In genomic region chr22:36238348-36239149, GRCh38 we compare ENCODE assay signal across 8 cellular contexts. TPM values are rescaled to one million over a fixed set of nuclear protein-coding genes. Genes with fewer than 3 reads are reported as not detected.
DNase-seq lines count a peak whose midpoint lies in the region; ATAC-seq and TF ChIP-seq lines count a peak whose summit lies in the region.

No MANE protein-coding gene starts in this region.

- no peaks in the 10 kb centered on the region for H3K36me3 ChIP-seq in prostate gland

- CTCF ChIA-PET in WTC11 (lab: Charles Lee), result interaction anchor here (0.6 to 3.2 kb wide), 30 partner anchors 7 to 272 kb away, joined by 3 to 28 read pairs (median 5); partner anchors contain the start of genes APOL4 and MYH9

- POLR2A ChIA-PET in WTC11 (lab: Charles Lee), result interaction anchor here (1.5 to 2.5 kb wide), 2 partner anchors 16 to 21 kb away, joined by 5 to 9 read pairs; no protein-coding TSS in a partner anchor

- H3K36me3 Mint-ChIP-seq in H9 (ENCODE audit: insufficient read depth in 1 of 3, low read depth in 3 of 3) (peaks cover 7 to 23% (median 17%) of the 10 kb centered on the region in 3 experiments), WTC11 (peaks cover 6% of the 10 kb centered on the region)

- no peak overlapping the region for H3K23ac ChIP-seq in H9 (ENCODE audit: insufficient read length, low read depth, low read length)

- H3K23me2 ChIP-seq in H9 (ENCODE audit: insufficient read length, low read depth, low read length, poor library complexity, severe bottlenecking), result peaks cover 9% of the 10 kb centered on the region

- H4K20me1 ChIP-seq in H9 (ENCODE audit: control insufficient read depth, insufficient read depth, insufficient read length), result no peaks in the 10 kb centered on the region

- TF ChIP-seq POLR2A in prostate gland (IDR thresholded peaks at IDR 0.05), result no peak

- H2BK5ac ChIP-seq in H9 (ENCODE audit: insufficient read length, low read length), result no peak overlapping the region

- H2AK5ac ChIP-seq in H9 (ENCODE audit: insufficient read length, low read length), result no peak overlapping the region

- no peak overlapping the region for H2BK120ac ChIP-seq in H9 (ENCODE audit: low read depth, low read length, poor library complexity, severe bottlenecking)

- H3K27me3 Mint-ChIP-seq in H9 (ENCODE audit: low read depth) (no peaks in the 10 kb centered on the region; the same call in 1 of the 2 replicates), WTC11 (ENCODE audit: low read depth) (peaks cover 4% of the 10 kb centered on the region; the same call in 1 of the 2 replicates)

- no peaks in the 10 kb centered on the region for H3K79me1 ChIP-seq in H9 (ENCODE audit: insufficient read depth, low read depth, low read length, poor library complexity, severe bottlenecking)

- peaks cover 30 to 31% of the 10 kb centered on the region in 2 experiments for H3K4me1 Mint-ChIP-seq in H9
- H3K4me1 Mint-ChIP-seq in WTC11, result peaks cover 21% of the 10 kb centered on the region

- H3K4me3 ChIP-seq in AG10803 (ENCODE audit: low read length) (peak overlapping the region; percentile 74), foreskin fibroblast (ENCODE audit: low read depth in 1 of 2, low read length in 2 of 2) (peak overlapping the region; percentile 76 to 79), prostate gland (peak overlapping the region; percentile 44 to 60)

- H3K9me3 Mint-ChIP-seq in H9 (peaks cover 0 to 5% of the 10 kb centered on the region in 2 experiments; a peak in 2 of 5 replicates), WTC11 (peaks cover 19% of the 10 kb centered on the region)

- H3K79me2 ChIP-seq in H9 (ENCODE audit: insufficient read depth, low read length), result no peaks in the 10 kb centered on the region; the same call in 1 of the 2 replicates

- no peak overlapping the region for H2BK20ac ChIP-seq in H9 (ENCODE audit: low read depth, low read length, poor library complexity, severe bottlenecking)

- no peak overlapping the region for H3T11ph ChIP-seq in H9 (ENCODE audit: low read length)

- H4K91ac ChIP-seq in H9 (ENCODE audit: insufficient read length, low read depth, low read length), result peak overlapping the region; percentile 14

- WGBS in H9 (ENCODE audit: extremely low coverage, insufficient read length, low lambda C conversion rate), result no CpG with 5 or more reads among the region's 5 CpGs
- 2% methylated on average over 5 of the region's 5 CpGs for WGBS in prostate gland

- H2BK15ac ChIP-seq in H9 (ENCODE audit: low read depth, low read length), result no peak overlapping the region

- ATAC-seq in WTC11, result no peak

- peak overlapping the region; percentile 84 for H3K14ac ChIP-seq in H9 (ENCODE audit: insufficient read depth, low read length)

- no peak overlapping the region for H4K8ac ChIP-seq in H9 (replicated peaks; ENCODE audit: insufficient read length, low read depth, low read length)

- no peak overlapping the region for H3K27ac ChIP-seq in H9 (ENCODE audit: insufficient read length, low read depth, low read length)
- peak overlapping the region; percentile 89 to 95 for H3K27ac ChIP-seq in prostate gland

- no peaks in the 10 kb centered on the region for H3K27me3 ChIP-seq in H9 (ENCODE audit: insufficient read depth, low read length)
- H3K27me3 ChIP-seq in prostate gland (replicated peaks; ENCODE audit: insufficient read depth), result no peaks in the 10 kb centered on the region

- peak overlapping the region; percentile 80 to 88 for H3K4me3 Mint-ChIP-seq in H9
- peak overlapping the region; percentile 87 for H3K4me3 Mint-ChIP-seq in WTC11

- H3K9ac ChIP-seq in H9 (ENCODE audit: extremely low read depth, insufficient read length, low read length), result peak overlapping the region; percentile 88

- intact Hi-C loops in prostate gland (cut with DNase I), result loop anchor here (5.0 to 10.0 kb wide), 2 partner anchors 44 to 84 kb away; no protein-coding TSS in a partner anchor

- no peak overlapping the region for H2BK12ac ChIP-seq in H9 (ENCODE audit: insufficient read length, low read depth, low read length)

- no peak overlapping the region for H4K5ac ChIP-seq in H9 (ENCODE audit: insufficient read length, low read depth, low read length)

- H3K9me3 ChIP-seq in H9 (ENCODE audit: control insufficient read depth, low read depth, low read length) (no peaks in the 10 kb centered on the region), prostate gland (no peaks in the 10 kb centered on the region)

- H3K4me1 ChIP-seq in H9 (ENCODE audit: insufficient read depth, low read length), result no peaks in the 10 kb centered on the region
- peaks cover 17% of the 10 kb centered on the region for H3K4me1 ChIP-seq in prostate gland (replicated peaks)

- H3K27ac Mint-ChIP-seq in H9, result peak overlapping the region; percentile 77 to 98 (median 94); a peak in 4 of 7 replicates
- no peak overlapping the region for H3K27ac Mint-ChIP-seq in WTC11

- H3K4me2 ChIP-seq in H9 (ENCODE audit: insufficient read depth, insufficient read length, low read length), result peak overlapping the region; percentile 97

- TF ChIP-seq CTCF in AG10803 (conservative IDR thresholded peaks at IDR 0.05; ENCODE audit: low read length) (no peak), H9 (conservative IDR thresholded peaks at IDR 0.05) (no peak), WTC11 (IDR thresholded peaks at IDR 0.05) (no peak), foreskin fibroblast (IDR thresholded peaks at IDR 0.05; ENCODE audit: low read depth, low read length) (no peak), prostate gland (IDR thresholded peaks at IDR 0.05) (no peak)

- H3K56ac ChIP-seq in H9 (ENCODE audit: insufficient read length, low read depth, low read length), result no peak overlapping the region

- H3K18ac ChIP-seq in H9 (ENCODE audit: insufficient read length, low read depth, low read length), result no peak overlapping the region

- H3K4ac ChIP-seq in H9 (ENCODE audit: low read depth, low read length), result no peak overlapping the region

- no peak overlapping the region for H2AFZ ChIP-seq in H9 (ENCODE audit: low read length)

- DNase-seq in AG10803 (ENCODE audit: low read depth), result no peak
- DNase-seq in H9, result peak; percentile 18
- no peak for DNase-seq in WTC11 (ENCODE audit: low spot score)
- DNase-seq in foreskin fibroblast, result peak in 1 of 2 donors; percentile 47
- peak; percentile 27 for DNase-seq in prostate gland (ENCODE audit: low spot score)
- no peak for DNase-seq in 8988T
- DNase-seq in NCI-H510A (lab: John Stamatoyannopoulos, UW), result no peak
- DNase-seq in kidney tubule cell (ENCODE audit: low spot score), result no peak

TF ChIP-seq in WTC11, 78 proteins besides CTCF, POLR2A, EP300 and RAD21 (continues in another document):
- TF ChIP-seq ATF3 (CRISPR knock-in tag; conservative IDR thresholded peaks at IDR 0.05), result no peak
- no peak for TF ChIP-seq CBFB (CRISPR knock-in tag; IDR thresholded peaks at IDR 0.05; ENCODE audit: low read depth)
- TF ChIP-seq HMGXB4 (CRISPR knock-in tag; IDR thresholded peaks at IDR 0.05), result no peak
- no peak for TF ChIP-seq MYBL2 (CRISPR knock-in tag; IDR thresholded peaks at IDR 0.05)
- no peak for TF ChIP-seq FOXP1 (CRISPR knock-in tag; IDR thresholded peaks at IDR 0.05; ENCODE audit: borderline replicate concordance)
- no peak for TF ChIP-seq STAT6 (CRISPR knock-in tag; conservative IDR thresholded peaks at IDR 0.05; ENCODE audit: low read depth)
- no peak for TF ChIP-seq MAX (CRISPR knock-in tag; IDR thresholded peaks at IDR 0.05)
- no peak for TF ChIP-seq ZBTB21 (CRISPR knock-in tag; IDR thresholded peaks at IDR 0.05; ENCODE audit: borderline replicate concordance)
- TF ChIP-seq ATF1 (CRISPR knock-in tag; IDR thresholded peaks at IDR 0.05), result no peak

RNA-seq across cellular contexts. Expression of gene APOL2, which starts 0.8 kb away (rescaled TPM):
- total RNA-seq in H9 (2021) (15.6 and 18.1 TPM in 2 replicates), WTC11 (2021) (11.2 to 12.5 TPM (median 12.4 TPM) in 3 replicates), prostate gland (10 to 100 TPM; 35.2 to 64.1 TPM)

RNA-seq across cellular contexts. Expression of gene APOL1, which starts 14.4 kb away (rescaled TPM):
- total RNA-seq in H9 (2021), result 0.13 TPM in 1 of 2 replicates, not detected in the other
- total RNA-seq in WTC11 (2021), result 0.27 to 0.41 TPM (median 0.35 TPM) in 3 replicates
- total RNA-seq in prostate gland, result 10 to 100 TPM; 19.6 to 22.9 TPM

RNA-seq across cellular contexts. Expression of gene APOL4, which starts 36.9 kb away (rescaled TPM):
- total RNA-seq in H9 (2021), result not detected in 2 replicates
- total RNA-seq in WTC11 (2021), result 0.07 to 0.31 TPM in 2 of 3 replicates, not detected in the other
- total RNA-seq in prostate gland, result 10 to 100 TPM; 13.6 to 25.5 TPM

Comparison
In these comparisons a context has a peak if more than half of its experiments do, and no peak if none do; other contexts are left out.
1. DNase-seq: peak in H9 (single experiment) and prostate gland (single experiment); none in AG10803 (single experiment), WTC11 (single experiment), 8988T (single experiment), NCI-H510A (single experiment) and kidney tubule cell (single experiment).
2. RNA of gene APOL1, which starts 14.4 kb away (total RNA-seq): 19.6 to 22.9 TPM in prostate gland; 0.27 to 0.41 TPM in WTC11 and 0.13 TPM in H9; every median in the first group is over 10 times any median in the second.
3. RNA of gene APOL4, which starts 36.9 kb away (total RNA-seq): 13.6 to 25.5 TPM in prostate gland; 0.07 to 0.31 TPM in WTC11 and not detected in H9; every median in the first group is over 10 times any median in the second.
4. Peak in every context shown above with its lines, with median percentiles within 50 percentile points of each other: H3K4me3 ChIP-seq.